22 cellular contexts compared by ENCODE assay signal in genomic region chr15:48945386-48945785, GRCh38. TPM values are rescaled to one million over a fixed set of nuclear protein-coding genes. Genes with fewer than 3 reads are reported as not detected.
DNase-seq lines count a peak whose midpoint lies in the region; ATAC-seq, FAIRE-seq and TF ChIP-seq lines count a peak whose summit lies in the region.
"Had no signal": no experiment of that assay in that cellular context is flagged by ENCODE, and none has a peak within 500 bp of the region (broad histone marks: within the 10 kb centered on the region; RNA-seq: fewer than 3 reads in every experiment).

No MANE protein-coding gene starts in this region.

- H3F3A ChIP-seq in PC-3 (ENCODE audit: low read length, unreplicated experiment) = peaks cover 5% of the 10 kb centered on the region

- no peaks in the 10 kb centered on the region for H3K9me3 ChIP-seq in PC-3 (ENCODE audit: low read length)
- H3K9me3 ChIP-seq in endothelial cell of umbilical vein (replicated peaks; ENCODE audit: control insufficient read depth, insufficient read depth, low read length) = no peaks in the 10 kb centered on the region
- H3K9me3 ChIP-seq in testis = no peaks in the 10 kb centered on the region
- no peaks in the 10 kb centered on the region for H3K9me3 ChIP-seq in sigmoid colon
- H3K9me3 ChIP-seq: heart right ventricle, MG63 had no signal

- H3K27ac ChIP-seq in PC-3 (ENCODE audit: low read length) = peak overlapping the region; percentile 94
- H3K27ac ChIP-seq in endothelial cell of umbilical vein (ENCODE audit: insufficient read depth, low read depth, low read length) = no peak overlapping the region
- H3K27ac ChIP-seq in testis = peak overlapping the region; percentile 12 to 67
- H3K27ac ChIP-seq in substantia nigra (ENCODE audit: low read depth, low read length, poor library complexity, severe bottlenecking) = no peak overlapping the region
- no peak overlapping the region for H3K27ac ChIP-seq in sigmoid colon

- no peaks in the 10 kb centered on the region for H3K9me1 ChIP-seq in endothelial cell of umbilical vein (replicated peaks; ENCODE audit: control insufficient read depth, extremely low read depth, insufficient read depth, low read length)

- peaks cover 6% of the 10 kb centered on the region for H3K4me1 Mint-ChIP-seq in activated naive CD8-positive, alpha-beta T cell (ENCODE audit: low read depth)
- H3K4me1 Mint-ChIP-seq in activated naive CD8-positive, alpha-beta T cell treated with anti-CD3 and anti-CD28 coated beads, Interleukin-2, amount 50 U/mL, for 24 hours = peaks cover 39% of the 10 kb centered on the region

- H3K4me1 ChIP-seq in PC-3 (ENCODE audit: insufficient read depth, low read length) = peaks cover 33% of the 10 kb centered on the region
- H3K4me1 ChIP-seq in endothelial cell of umbilical vein (ENCODE audit: control insufficient read depth, extremely low read depth, insufficient read depth, low read length) = peaks cover 7% of the 10 kb centered on the region
- H3K4me1 ChIP-seq in testis = peaks cover 15% of the 10 kb centered on the region
- H3K4me1 ChIP-seq in sigmoid colon = no peaks in the 10 kb centered on the region

- ATAC-seq in activated naive CD8-positive, alpha-beta T cell treated with anti-CD3 and anti-CD28 coated beads, Interleukin-2, amount 50 U/mL, for 24 hours = no peak
- ATAC-seq in PC-3 = no peak

- H3K27me3 ChIP-seq in PC-3 (ENCODE audit: low read length) = no peaks in the 10 kb centered on the region
- peaks cover 0 to 2% of the 10 kb centered on the region in 2 experiments for H3K27me3 ChIP-seq in endothelial cell of umbilical vein (ENCODE audit: control insufficient read depth in 2 of 2, insufficient read depth in 2 of 2, low read length in 2 of 2)
- H3K27me3 ChIP-seq in testis = no peaks in the 10 kb centered on the region
- H3K27me3 ChIP-seq in sigmoid colon = no peaks in the 10 kb centered on the region
- H3K27me3 ChIP-seq: heart right ventricle, MG63 had no signal

- peaks cover 19% of the 10 kb centered on the region for H3K27me3 Mint-ChIP-seq in activated naive CD8-positive, alpha-beta T cell
- peaks cover 36% of the 10 kb centered on the region for H3K27me3 Mint-ChIP-seq in activated naive CD8-positive, alpha-beta T cell treated with anti-CD3 and anti-CD28 coated beads, Interleukin-2, amount 50 U/mL, for 24 hours
- H3K27me3 Mint-ChIP-seq: type B pancreatic cell had no signal

- BruUV-seq in PC-3 (replicated peaks; lab: Mats Ljungman, UMichigan) (no TSS peak), endothelial cell of umbilical vein (replicated peaks; lab: Mats Ljungman, UMichigan) (no TSS peak)

- dilution Hi-C loops in endothelial cell of umbilical vein (cut with MboI; ENCODE audit: extremely low pct_ligation_motif_present, low sequenced_read_pairs) = no loop called here

- POLR2A ChIA-PET in PC-3 (lab: Charles Lee; ENCODE audit: unreplicated experiment) = no interaction called here
- POLR2A ChIA-PET in endothelial cell of umbilical vein (lab: Charles Lee) = no interaction called here

- intact Hi-C loops in PC-3 (cut with micrococcal nuclease) (no loop called here), endothelial cell of umbilical vein (cut with micrococcal nuclease) (no loop called here), testis (cut with DNase I; ENCODE audit: low total_unique reads) (no loop called here), sigmoid colon (cut with DNase I) (no loop called here)

- CTCF ChIA-PET in PC-3 (lab: Charles Lee) = no interaction called here
- CTCF ChIA-PET in endothelial cell of umbilical vein (lab: Charles Lee) = interaction anchor here (0.9 to 3.1 kb wide), 6 partner anchors 16 to 201 kb away, joined by 4 to 11 read pairs (median 6); partner anchors contain the start of gene SHC4

- no peak overlapping the region for H3K4me3 Mint-ChIP-seq in activated naive CD8-positive, alpha-beta T cell
- H3K4me3 Mint-ChIP-seq in activated naive CD8-positive, alpha-beta T cell treated with anti-CD3 and anti-CD28 coated beads, Interleukin-2, amount 50 U/mL, for 24 hours = no peak overlapping the region
- H3K4me3 Mint-ChIP-seq: type B pancreatic cell had no signal

- TF ChIP-seq CTCF in PC-3 (conservative IDR thresholded peaks at IDR 0.05; ENCODE audit: low read depth, low read length) = no peak
- TF ChIP-seq CTCF in endothelial cell of umbilical vein (IDR thresholded peaks at IDR 0.05; ENCODE audit: extremely low read depth in 1 of 2, insufficient read depth in 1 of 2, low read depth in 1 of 2, low read length in 2 of 2) = no peak
- no peak for TF ChIP-seq CTCF in testis (IDR thresholded peaks at IDR 0.05)
- TF ChIP-seq CTCF in sigmoid colon (IDR thresholded peaks at IDR 0.05) = no peak

- H3K79me2 ChIP-seq in PC-3 (ENCODE audit: low read length) (no peaks in the 10 kb centered on the region), endothelial cell of umbilical vein (ENCODE audit: control insufficient read depth, insufficient read depth, low read length) (no peaks in the 10 kb centered on the region)

- no peak for TF ChIP-seq EP300 in sigmoid colon (IDR thresholded peaks at IDR 0.05)

- no peaks in the 10 kb centered on the region for H3K36me3 ChIP-seq in PC-3 (ENCODE audit: low read depth, low read length)
- no peaks in the 10 kb centered on the region for H3K36me3 ChIP-seq in endothelial cell of umbilical vein (ENCODE audit: control insufficient read depth in 2 of 2, extremely low read depth in 1 of 2, insufficient read depth in 2 of 2, low read length in 2 of 2)
- no peaks in the 10 kb centered on the region for H3K36me3 ChIP-seq in testis (ENCODE audit: low read depth, missing control alignments)
- H3K36me3 ChIP-seq in sigmoid colon = no peaks in the 10 kb centered on the region
- H3K36me3 ChIP-seq: heart right ventricle, MG63 had no signal

- H3K9me2 ChIP-seq in PC-3 (replicated peaks; ENCODE audit: low read length) = 0 out of 2 replicates have a peak, but pooled peaks cover 4% of the 10 kb centered on the region

- no peak for FAIRE-seq in endothelial cell of umbilical vein (lab: Jason Lieb, UNC)
- FAIRE-seq: colon, GM12891 had no signal

- H3K9me3 Mint-ChIP-seq in activated naive CD8-positive, alpha-beta T cell (ENCODE audit: low read depth) = no peaks in the 10 kb centered on the region
- H3K9me3 Mint-ChIP-seq in activated naive CD8-positive, alpha-beta T cell treated with anti-CD3 and anti-CD28 coated beads, Interleukin-2, amount 50 U/mL, for 24 hours = peaks cover 8% of the 10 kb centered on the region
- H3K9me3 Mint-ChIP-seq: type B pancreatic cell had no signal

- no peaks in the 10 kb centered on the region for H4K20me1 ChIP-seq in PC-3 (ENCODE audit: low read length)
- H4K20me1 ChIP-seq in endothelial cell of umbilical vein (replicated peaks; ENCODE audit: control insufficient read depth, extremely low read depth, insufficient read depth, low read length) = no peaks in the 10 kb centered on the region

- no peaks in the 10 kb centered on the region for H3K36me3 Mint-ChIP-seq in activated naive CD8-positive, alpha-beta T cell
- H3K36me3 Mint-ChIP-seq in activated naive CD8-positive, alpha-beta T cell treated with anti-CD3 and anti-CD28 coated beads, Interleukin-2, amount 50 U/mL, for 24 hours (ENCODE audit: low read depth) = peaks cover 8% of the 10 kb centered on the region
- H3K36me3 Mint-ChIP-seq: type B pancreatic cell had no signal

- DNase-seq in activated naive CD8-positive, alpha-beta T cell treated with anti-CD3 and anti-CD28 coated beads, Interleukin-2, amount 50 U/mL, for 24 hours = no peak
- DNase-seq in PC-3 = no peak
- peak; percentile 2 for DNase-seq in endothelial cell of umbilical vein (ENCODE audit: low read depth, low spot score)
- DNase-seq in testis = no peak
- no peak for DNase-seq in substantia nigra (lab: John Stamatoyannopoulos, UW)
- DNase-seq in H4 (ENCODE audit: low spot score) = no peak
- DNase-seq in sigmoid colon = no peak
- DNase-seq: activated CD4-positive, alpha-beta T cell treated with anti-CD3 and anti-CD28 coated beads, Interleukin-2, amount 50 U/mL, for 4 hours; activated T-cell treated with anti-CD3 and anti-CD28 coated beads, Interleukin-2, amount 50 U/mL, for 48 hours; heart right ventricle; islet precursor cell; MG63; NCI-H2081; NCI-H526 treated with DMSO at 0.1 percent for 48 hours; occipital lobe; stimulated activated CD4-positive, alpha-beta T cell treated with anti-CD3 and anti-CD28 coated beads, Interleukin-4, amount 100 ng/mL, for 1 hour; stimulated activated CD8-positive, alpha-beta memory T cell treated with anti-CD3 and anti-CD28 coated beads, Interleukin-4, amount 100 ng/mL, for 48 hours; T-helper 9 cell had no signal

- H3K27ac Mint-ChIP-seq in activated naive CD8-positive, alpha-beta T cell = peak overlapping the region; percentile 30
- H3K27ac Mint-ChIP-seq in activated naive CD8-positive, alpha-beta T cell treated with anti-CD3 and anti-CD28 coated beads, Interleukin-2, amount 50 U/mL, for 24 hours = no peak overlapping the region
- H3K27ac Mint-ChIP-seq: type B pancreatic cell had no signal

- H3K9ac ChIP-seq in PC-3 (ENCODE audit: low read length) (peak overlapping the region; percentile 30), endothelial cell of umbilical vein (replicated peaks; ENCODE audit: extremely low read depth, insufficient read depth, low read length) (no peak overlapping the region)

- peak overlapping the region; percentile 57 for H3K4me2 ChIP-seq in PC-3 (ENCODE audit: low read length)
- no peak overlapping the region for H3K4me2 ChIP-seq in endothelial cell of umbilical vein (ENCODE audit: insufficient read depth, low read length)

- TF ChIP-seq POLR2A in endothelial cell of umbilical vein (IDR thresholded peaks at IDR 0.05; ENCODE audit: low read depth, low read length) (no peak), testis (IDR thresholded peaks at IDR 0.05) (no peak), sigmoid colon (IDR thresholded peaks at IDR 0.05) (no peak)

- no peak overlapping the region for H2AFZ ChIP-seq in PC-3 (ENCODE audit: low read length)
- H2AFZ ChIP-seq in endothelial cell of umbilical vein (ENCODE audit: low read depth, low read length) = no peak overlapping the region

- H3K4me3 ChIP-seq in PC-3 (ENCODE audit: low read length) = no peak overlapping the region
- H3K4me3 ChIP-seq in endothelial cell of umbilical vein (replicated peaks in 1 of 3; ENCODE audit: insufficient read depth in 1 of 3, low read depth in 1 of 3, low read length in 3 of 3) = no peak overlapping the region
- H3K4me3 ChIP-seq in testis = no peak overlapping the region
- no peak overlapping the region for H3K4me3 ChIP-seq in sigmoid colon
- H3K4me3 ChIP-seq: heart right ventricle, MG63 had no signal

- 42 to 82% methylated on average over 2 of the region's 2 CpGs for WGBS in testis, 2 donors
- 88 to 93% methylated on average over 2 of the region's 2 CpGs for WGBS in sigmoid colon, 2 donors

RNA-seq across cellular contexts. Expression of gene SHC4, which starts 18.3 kb away (rescaled TPM):
- 2.4 and 4.3 TPM in 2 replicates for total RNA-seq in PC-3 (2014; rRNA removed)
- total RNA-seq in endothelial cell of umbilical vein = 0.20 TPM in 1 of 2 replicates, not detected in the other
- 0.10 TPM in 1 of 2 replicates, not detected in the other for polyA plus RNA-seq in endothelial cell of umbilical vein
- 0.04 and 0.13 TPM in 2 replicates for polyA plus RNA-seq in endothelial cell of umbilical vein (2011; cell fraction: cytosol; rRNA removed)
- 0.49 and 0.84 TPM in 2 replicates for polyA plus RNA-seq in endothelial cell of umbilical vein (2011; cell fraction: nucleus; rRNA removed)
- polyA plus RNA-seq in endothelial cell of umbilical vein (2012) = 0.15 and 0.18 TPM in 2 replicates
- 0.38 and 1.2 TPM in 2 replicates for polyA minus RNA-seq in endothelial cell of umbilical vein
- polyA minus RNA-seq in endothelial cell of umbilical vein (2011; cell fraction: cytosol; rRNA and poly(A)+ RNA removed) = 1.0 TPM
- 0.43 and 0.63 TPM in 2 replicates for polyA minus RNA-seq in endothelial cell of umbilical vein (2011; cell fraction: nucleus; rRNA and poly(A)+ RNA removed)
- 10 to 100 TPM; 52.0 to 70.4 TPM for total RNA-seq in testis
- 22.7 TPM for polyA plus RNA-seq in testis (ENCODE audit: insufficient read depth, low read depth, low replicate concordance)
- total RNA-seq in H4 (2014; rRNA removed; shearing (Covaris generic)) = 0.93 and 1.3 TPM in 2 replicates
- total RNA-seq in sigmoid colon = 1 to 10 TPM; 2.1 to 4.6 (median 2.6) TPM
- polyA plus RNA-seq in sigmoid colon = under 1 TPM in 2 of 3 donors, not detected in 1; under 0.01 to 0.64 TPM

Comparison
In these comparisons a context has a peak if more than half of its experiments do, and no peak if none do; other contexts are left out.
1. H3K27ac ChIP-seq: peak in PC-3 (single experiment) and testis (2 of 2); none in endothelial cell of umbilical vein (single experiment), substantia nigra (single experiment) and sigmoid colon (0 of 4).